In the genomic region with DNA sequence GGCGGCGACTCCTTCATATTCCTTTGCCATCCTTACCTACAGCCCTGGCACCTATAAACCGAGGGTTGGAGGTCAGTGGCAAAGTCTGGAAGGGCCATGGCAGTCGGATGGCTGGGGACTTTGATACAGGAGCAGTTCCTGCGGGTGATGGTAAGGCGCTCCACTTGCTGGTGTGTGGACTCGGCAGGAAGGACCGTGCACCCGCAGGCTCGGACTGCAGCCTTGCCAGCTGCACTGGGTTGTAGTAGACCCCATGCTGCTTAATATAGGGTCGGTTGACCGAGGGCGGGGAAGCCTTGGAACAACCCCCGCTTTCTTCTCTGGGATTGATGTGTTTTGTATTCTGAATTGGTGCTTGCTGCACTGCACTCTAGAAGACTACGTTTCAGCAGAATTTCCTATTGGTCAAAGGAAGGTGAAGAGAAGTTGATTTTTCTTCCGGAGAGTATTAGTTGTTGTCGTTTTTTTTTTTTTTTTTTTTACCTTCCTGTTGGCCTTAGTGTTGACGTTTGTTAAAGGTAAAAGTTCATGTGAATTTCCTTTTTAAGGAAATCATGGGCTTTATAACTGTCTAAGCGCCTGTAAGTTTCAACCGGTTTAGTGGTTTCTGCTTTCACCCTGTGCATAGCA, we compare ENCODE assay signal across 1 cellular context.
TF ChIP-seq lines count a peak whose summit lies in the region.

No MANE protein-coding gene starts in this region.

TF ChIP-seq in WTC11, 78 proteins besides CTCF, POLR2A, EP300 and RAD21 (continued from another document):
- peak; percentile 53; the same call in 1 of the 2 replicates for TF ChIP-seq PRDM15 (CRISPR knock-in tag; IDR thresholded peaks at IDR 0.05)
TF ChIP-seq in WTC11: peak in this region for 2.
